20 cellular contexts compared by ENCODE assay signal in the genomic region with DNA sequence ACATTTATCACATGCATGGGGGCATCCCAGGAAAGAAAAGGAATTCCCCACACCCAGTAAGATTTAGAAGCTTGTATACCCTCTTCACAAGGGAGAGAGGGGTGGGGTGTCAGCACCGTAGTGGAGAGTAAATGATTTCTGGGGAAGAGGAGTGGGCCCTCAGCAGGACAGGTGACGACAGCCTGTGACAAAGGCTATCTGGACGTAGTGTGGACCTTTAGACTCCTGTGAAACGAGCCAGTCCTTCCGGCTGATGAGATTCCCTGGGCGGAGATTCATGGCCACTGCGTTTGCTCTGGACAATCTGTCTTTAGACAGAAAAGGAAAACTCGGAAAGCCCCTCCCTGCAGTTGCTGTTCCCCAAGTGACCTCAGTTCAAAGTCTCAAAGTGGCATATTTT. TPM values are rescaled to one million over a fixed set of nuclear protein-coding genes. Genes with fewer than 3 reads are reported as not detected.
DNase-seq lines count a peak whose midpoint lies in the region; ATAC-seq, FAIRE-seq and TF ChIP-seq lines count a peak whose summit lies in the region.
"Had no signal": no experiment of that assay in that cellular context is flagged by ENCODE, and none has a peak within 500 bp of the region (broad histone marks: within the 10 kb centered on the region; RNA-seq: fewer than 3 reads in every experiment).

No MANE protein-coding gene starts in this region.

- peaks cover 0 to 12% of the 10 kb centered on the region in 2 donors for H3K4me1 ChIP-seq in small intestine (ENCODE audit: control insufficient read depth in 2 of 2, insufficient read depth in 1 of 2, low read depth in 1 of 2, low read length in 1 of 2)

- no peaks in the 10 kb centered on the region for H3K9me3 ChIP-seq in small intestine (ENCODE audit: control insufficient read depth, low read depth)

- FAIRE-seq in small intestine (lab: Jason Lieb, UNC), result no peak
- FAIRE-seq: GM19239 had no signal

- 14 to 54% (median 30%) methylated on average over 8 of the region's 8 CpGs for WGBS in small intestine, 3 donors

- no peaks in the 10 kb centered on the region for H3K36me3 Mint-ChIP-seq in dendritic cell treated with granulocyte-macrophage colony-stimulating factor and Interleukin-4, amounts not matched to agents 40 ng/mL and 50 ng/mL, for 4 days (ENCODE audit: low read depth)

- TF ChIP-seq CTCF in foreskin fibroblast (IDR thresholded peaks at IDR 0.05; ENCODE audit: low read depth, low read length), result no peak

- H3K27me3 Mint-ChIP-seq in dendritic cell treated with granulocyte-macrophage colony-stimulating factor and Interleukin-4, amounts not matched to agents 40 ng/mL and 50 ng/mL, for 4 days, result no peaks in the 10 kb centered on the region

- no peak overlapping the region for H3K4me3 Mint-ChIP-seq in dendritic cell treated with granulocyte-macrophage colony-stimulating factor and Interleukin-4, amounts not matched to agents 40 ng/mL and 50 ng/mL, for 4 days
- H3K4me3 Mint-ChIP-seq: CD4-positive, alpha-beta T cell; H9 had no signal

- H3K9me3 Mint-ChIP-seq in dendritic cell treated with granulocyte-macrophage colony-stimulating factor and Interleukin-4, amounts not matched to agents 40 ng/mL and 50 ng/mL, for 4 days, result peaks cover 12% of the 10 kb centered on the region
- H3K9me3 Mint-ChIP-seq: CD4-positive, alpha-beta T cell; H9 had no signal

- H3K27ac Mint-ChIP-seq in dendritic cell treated with granulocyte-macrophage colony-stimulating factor and Interleukin-4, amounts not matched to agents 40 ng/mL and 50 ng/mL, for 4 days, result peak overlapping the region; percentile 87
- H3K27ac Mint-ChIP-seq: CD4-positive, alpha-beta T cell; H9 had no signal

- no peak for ATAC-seq in GM21381 (IDR thresholded peaks at IDR 0.05; ENCODE audit: unreplicated experiment)
- ATAC-seq: PC-3 had no signal

- H3K27ac ChIP-seq in small intestine (ENCODE audit: low read depth in 1 of 2, low read length in 1 of 2), result peak overlapping the region; percentile 97
- H3K27ac ChIP-seq: HL-60 had no signal

- peaks cover 15% of the 10 kb centered on the region for H3K4me1 Mint-ChIP-seq in dendritic cell treated with granulocyte-macrophage colony-stimulating factor and Interleukin-4, amounts not matched to agents 40 ng/mL and 50 ng/mL, for 4 days (ENCODE audit: low read depth)
- H3K4me1 Mint-ChIP-seq: H9 had no signal

- H3K36me3 ChIP-seq in small intestine (ENCODE audit: control insufficient read depth in 2 of 2, insufficient read depth in 2 of 2, low read length in 2 of 2), result peaks cover 0 to 2% of the 10 kb centered on the region in 2 donors

- no peak overlapping the region for H3K4me3 ChIP-seq in small intestine (ENCODE audit: low read depth in 1 of 2, low read length in 2 of 2)
- no peak overlapping the region for H3K4me3 ChIP-seq in foreskin fibroblast (ENCODE audit: low read depth in 1 of 2, low read length in 2 of 2)

- intact Hi-C loops in dendritic cell treated with granulocyte-macrophage colony-stimulating factor and Interleukin-4, amounts not matched to agents 40 ng/mL and 50 ng/mL, for 4 days (cut with micrococcal nuclease), result no loop called here

- DNase-seq in LoVo (ENCODE audit: low spot score), result peak; percentile 47
- DNase-seq in mesenteric fat pad (ENCODE audit: low spot score), result peak; percentile 65
- DNase-seq in small intestine, result peak; percentile 93
- DNase-seq in iPS-NIHi11 (ENCODE audit: low spot score), result no peak
- no peak for DNase-seq in foreskin fibroblast
- DNase-seq: Calu3; CD4-positive, alpha-beta T cell; DMS53; H9; KBM-7; NCI-H1436 treated with DMSO at 0.1 percent for 48 hours; NCI-H2029 treated with DMSO at 0.1 percent for 48 hours; NCI-H748 treated with DMSO at 0.1 percent for 48 hours; PC-3 had no signal

- H3K27me3 ChIP-seq in small intestine (ENCODE audit: control insufficient read depth in 2 of 2, insufficient read depth in 2 of 2, low read length in 2 of 2), result no peaks in the 10 kb centered on the region

RNA-seq across cellular contexts. Expression of a gene that starts 1.7 kb away (rescaled TPM):
- total RNA-seq in mesenteric fat pad, result 0.51 TPM
- 100 to 1,000 TPM; 168 to 190 (median 173) TPM for polyA plus RNA-seq in small intestine
- total RNA-seq: CD4-positive, alpha-beta T cell; H9; NCI-H460; PC-3; SK-MEL-5 had no signal

Comparison
In these comparisons a context has a peak if more than half of its experiments do, and no peak if none do; other contexts are left out.
1. DNase-seq: peak in LoVo (single experiment), mesenteric fat pad (single experiment) and small intestine (single experiment); none in iPS-NIHi11 (single experiment) and foreskin fibroblast (0 of 2).